29 cellular contexts compared by ENCODE assay signal in the genomic region with DNA sequence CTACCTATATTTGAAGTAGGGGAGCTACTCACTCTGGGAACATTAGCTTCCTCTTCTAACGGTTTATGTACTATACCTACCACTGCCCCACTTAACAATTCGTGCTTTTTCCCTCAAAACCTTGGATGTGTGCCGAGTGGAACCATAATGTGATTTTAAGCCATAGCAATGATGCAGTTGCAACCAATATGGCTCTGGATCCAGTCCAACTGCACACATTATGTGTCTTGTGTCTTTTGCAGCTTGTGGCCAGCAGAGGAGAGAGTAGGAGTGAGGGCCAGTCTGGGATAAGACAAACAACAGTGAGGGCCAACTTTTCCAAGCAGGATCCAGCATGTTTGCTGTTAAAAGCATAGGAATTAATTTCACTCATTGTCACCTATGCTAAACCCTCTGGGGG.
"Had no signal": no experiment of that assay in that cellular context is flagged by ENCODE, and none has a peak within 500 bp of the region (broad histone marks: within the 10 kb centered on the region; RNA-seq: fewer than 3 reads in every experiment).

No MANE protein-coding gene starts in this region.

- H3K9me3 ChIP-seq: adrenal gland had no signal

- H3K4me1 ChIP-seq: adrenal gland had no signal

- H3K36me3 Mint-ChIP-seq: activated naive CD4-positive, alpha-beta T cell treated with anti-CD3 and anti-CD28 coated beads, Interleukin-2, amount 50 U/mL, for 72 hours; brain had no signal

- H3K27ac Mint-ChIP-seq: activated CD4-positive, alpha-beta T cell treated with anti-CD3 and anti-CD28 coated beads, Interleukin-2, amount 10 ng/mL, durations not matched to agents 7 days and 5 days; activated CD8-positive, alpha-beta T cell treated with anti-CD3 and anti-CD28 coated beads, Interleukin-2, amount 10 ng/mL, durations not matched to agents 7 days and 5 days; activated naive CD4-positive, alpha-beta T cell treated with anti-CD3 and anti-CD28 coated beads for 36 hours; activated T-cell treated with anti-CD3 and anti-CD28 coated beads, Interleukin-2, amount 50 U/mL, for 24 hours; activated T-helper 2 cell treated with anti-CD3 and anti-CD28 coated beads, Interferon-gamma antibody, Interleukin-2, Interleukin-4, amounts not matched to agents 10 μg/mL and 5 μg/mL and 100 μg/mL, durations not matched to agents 14 hours and 24 hours and 36 hours; brain; T-helper 1 cell treated with Interleukin-12 subunit alpha and Interleukin-12 subunit beta and Interleukin-4 antibody, amounts not matched to agents 30 μg/mL and 1 μg/mL, for 36 hours had no signal

- H3K27ac ChIP-seq: adrenal gland, PC-9, WERI-Rb-1 had no signal

- H3K27me3 ChIP-seq: adrenal gland had no signal

- H2AFZ ChIP-seq: PC-9 had no signal

- H3K9me3 Mint-ChIP-seq: activated naive CD4-positive, alpha-beta T cell treated with anti-CD3 and anti-CD28 coated beads for 36 hours; activated naive CD4-positive, alpha-beta T cell treated with anti-CD3 and anti-CD28 coated beads, Interleukin-2, amount 50 U/mL, for 72 hours; activated T-cell treated with anti-CD3 and anti-CD28 coated beads, Interleukin-2, amount 50 U/mL, for 24 hours; activated T-helper 2 cell treated with anti-CD3 and anti-CD28 coated beads, Interferon-gamma antibody, Interleukin-2, Interleukin-4, amounts not matched to agents 10 μg/mL and 5 μg/mL and 100 μg/mL, durations not matched to agents 14 hours and 24 hours and 36 hours; T-helper 1 cell treated with Interleukin-12 subunit alpha and Interleukin-12 subunit beta and Interleukin-4 antibody, amounts not matched to agents 30 μg/mL and 1 μg/mL, for 36 hours had no signal

- H3K4me1 Mint-ChIP-seq: brain had no signal

- H3K4me2 ChIP-seq: PC-9 had no signal

- H3K36me3 ChIP-seq: adrenal gland, WERI-Rb-1 had no signal

- H3K27me3 Mint-ChIP-seq: activated CD4-positive, alpha-beta T cell treated with anti-CD3 and anti-CD28 coated beads, Interleukin-2, amount 10 ng/mL, durations not matched to agents 7 days and 5 days; activated T-cell treated with anti-CD3 and anti-CD28 coated beads, Interleukin-2, amount 50 U/mL, for 24 hours had no signal

- H3K4me3 ChIP-seq: adrenal gland, PC-9 had no signal

- DNase-seq: activated CD4-positive, alpha-beta T cell treated with anti-CD3 and anti-CD28 coated beads for 1 hour; activated CD4-positive, alpha-beta T cell treated with anti-CD3 and anti-CD28 coated beads, Interleukin-2, amount 10 ng/mL, durations not matched to agents 7 days and 5 days; activated CD4-positive, alpha-beta T cell treated with anti-CD3 and anti-CD28 coated beads, Interleukin-2, amount 50 U/mL, for 48 hours; activated CD4-positive, CD25-positive, alpha-beta regulatory T cell; activated CD8-positive, alpha-beta T cell treated with anti-CD3 and anti-CD28 coated beads, Interleukin-2, amount 10 ng/mL, durations not matched to agents 7 days and 5 days; activated gamma-delta T cell treated with Interleukin-2 at 50 U/mL for 16 hours; activated naive CD4-positive, alpha-beta T cell treated with anti-CD3 and anti-CD28 coated beads for 36 hours; activated T-cell treated with anti-CD3 and anti-CD28 coated beads, Interleukin-2, amount 50 U/mL, for 24 hours; adrenal gland; central memory CD4-positive, alpha-beta T cell; Karpas-422; MM.1S; MV-4-11; NCI-H1092; NCI-H1417 treated with DMSO at 0.1 percent for 48 hours; NCI-H187 treated with DMSO at 0.1 percent for 48 hours; NCI-H2081 treated with DMSO at 0.1 percent for 48 hours; NCI-H226; NCI-H446 treated with DMSO at 0.1 percent for 48 hours; NCI-H524 treated with DMSO at 0.1 percent for 48 hours; NK-92 treated with Interleukin-12 subunit alpha and Interleukin-12 subunit beta, amount 100 ng/mL, for 24 hours; Right ventricle myocardium superior; T-helper 9 cell; WERI-Rb-1 had no signal

- H3K4me3 Mint-ChIP-seq: activated CD4-positive, alpha-beta T cell treated with anti-CD3 and anti-CD28 coated beads, Interleukin-2, amount 10 ng/mL, durations not matched to agents 7 days and 5 days; activated CD8-positive, alpha-beta T cell treated with anti-CD3 and anti-CD28 coated beads, Interleukin-2, amount 10 ng/mL, durations not matched to agents 7 days and 5 days; activated naive CD4-positive, alpha-beta T cell treated with anti-CD3 and anti-CD28 coated beads for 36 hours; activated T-cell treated with anti-CD3 and anti-CD28 coated beads, Interleukin-2, amount 50 U/mL, for 24 hours; brain; T-helper 1 cell treated with Interleukin-12 subunit alpha and Interleukin-12 subunit beta and Interleukin-4 antibody, amounts not matched to agents 30 μg/mL and 1 μg/mL, for 36 hours had no signal
